Comparison of ENCODE assay signal across 8 cellular contexts in the genomic region with DNA sequence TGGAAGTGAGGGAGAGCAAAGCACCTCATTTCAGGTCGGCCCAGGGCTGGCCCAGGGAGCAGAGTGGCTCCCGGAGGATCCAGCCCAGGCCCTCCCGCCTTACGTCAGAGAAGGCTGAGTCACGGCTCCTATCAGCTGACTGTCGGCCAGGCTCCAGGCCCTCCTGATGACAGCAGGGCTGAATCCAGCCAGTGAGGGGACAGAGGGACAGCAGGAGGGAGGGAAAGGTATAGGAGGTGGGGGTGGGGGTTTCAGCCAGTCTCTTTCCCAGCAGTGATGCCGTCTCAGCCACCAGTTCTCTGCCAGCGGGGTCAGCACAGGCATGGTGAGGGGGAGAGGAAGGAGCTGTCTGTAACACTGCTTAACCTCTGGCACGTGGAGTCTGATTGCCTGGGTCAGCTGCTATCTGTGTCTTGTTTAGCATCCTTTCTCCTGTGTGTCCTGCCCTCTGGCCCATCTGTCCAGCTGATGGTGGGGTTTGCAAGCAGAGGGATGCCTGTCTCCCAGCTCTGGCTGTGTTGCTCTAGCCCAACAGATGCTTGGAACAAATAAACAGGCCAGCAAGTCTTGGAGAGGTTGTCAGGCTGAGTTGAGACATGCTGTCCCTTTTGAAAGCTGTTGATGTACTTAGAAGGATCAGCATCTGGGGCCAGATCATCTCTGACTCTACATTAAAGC.
DNase-seq lines count a peak whose midpoint lies in the region; ATAC-seq, FAIRE-seq and TF ChIP-seq lines count a peak whose summit lies in the region.

No MANE protein-coding gene starts in this region.

- peak; percentile 77 for DNase-seq in HK-2 (ENCODE audit: unreplicated experiment)
- peak; percentile 75 to 80 (median 80) for DNase-seq in K562 (ENCODE audit: extremely low read depth in 1 of 4, low spot score in 3 of 4)
- peak; percentile 35 for DNase-seq in keratinocyte (ENCODE audit: low read depth, low spot score)
- no peak for DNase-seq in spleen
- no peak for DNase-seq in activated CD4-positive, alpha-beta memory T cell treated with anti-CD3 and anti-CD28 coated beads for 36 hours
- no peak for DNase-seq in NCI-H526 treated with DMSO at 0.1 percent for 48 hours (lab: John Stamatoyannopoulos, UW)
- DNase-seq in G401 (ENCODE audit: low spot score) = no peak

- no peak overlapping the region; a peak in 2 of 4 replicates for H3K9ac ChIP-seq in K562 (ENCODE audit: insufficient read depth in 1 of 2, low read depth in 2 of 2, low read length in 2 of 2)
- H3K9ac ChIP-seq in keratinocyte (ENCODE audit: control insufficient read depth, extremely low read depth, insufficient read depth, low read length) = no peak overlapping the region

- no peaks in the 10 kb centered on the region for H3K36me3 Mint-ChIP-seq in activated CD4-positive, alpha-beta memory T cell treated with anti-CD3 and anti-CD28 coated beads for 36 hours

- ATAC-seq in K562 (peak; percentile 99), HG03457 (IDR thresholded peaks at IDR 0.05; ENCODE audit: unreplicated experiment) (no peak)

- no peaks in the 10 kb centered on the region for H3K9me1 ChIP-seq in K562 (ENCODE audit: control insufficient read depth, insufficient read depth, low read length)
- H3K9me1 ChIP-seq in keratinocyte (ENCODE audit: control insufficient read depth, extremely low read depth, insufficient read depth, low read length) = no peaks in the 10 kb centered on the region

- dilution Hi-C loops in keratinocyte (cut with MboI; ENCODE audit: extremely low pct_ligation_motif_present, low sequenced_read_pairs) = no loop called here

- no peaks in the 10 kb centered on the region for H3K4me1 Mint-ChIP-seq in activated CD4-positive, alpha-beta memory T cell treated with anti-CD3 and anti-CD28 coated beads for 36 hours (ENCODE audit: low read depth)

- TF ChIP-seq RAD21 in K562 (CRISPR knock-in tag; conservative IDR thresholded peaks at IDR 0.05 in 1 of 2, IDR thresholded peaks at IDR 0.05 in 1 of 2) = no peak

- intact Hi-C loops in K562 (cut with micrococcal nuclease) (no loop called here), spleen (cut with DNase I; ENCODE audit: low total_unique reads) (no loop called here)
- intact Hi-C loops in activated CD4-positive, alpha-beta memory T cell treated with anti-CD3 and anti-CD28 coated beads for 36 hours (cut with micrococcal nuclease) = no loop called here

- 0 out of 2 replicates have a peak, but pooled peaks cover 4% of the 10 kb centered on the region for H4K20me1 ChIP-seq in K562 (replicated peaks; ENCODE audit: control insufficient read depth, insufficient read depth, low read length)
- H4K20me1 ChIP-seq in keratinocyte (ENCODE audit: control insufficient read depth, extremely low read depth, insufficient read depth, low read length) = no peaks in the 10 kb centered on the region

- H3K9me3 ChIP-seq in K562 (replicated peaks; ENCODE audit: control insufficient read depth, insufficient read depth, low read depth, low read length) (no peaks in the 10 kb centered on the region), keratinocyte (ENCODE audit: control insufficient read depth, low read depth, low read length) (no peaks in the 10 kb centered on the region), spleen (no peaks in the 10 kb centered on the region)

- H3K27me3 ChIP-seq in K562 (ENCODE audit: control insufficient read depth in 2 of 2, insufficient read depth in 2 of 2, low read length in 2 of 2) (peaks cover 8 to 29% of the 10 kb centered on the region in 2 experiments; a peak in 4 of 5 replicates), keratinocyte (ENCODE audit: control insufficient read depth, extremely low read depth, insufficient read depth, low read length) (no peaks in the 10 kb centered on the region), spleen (replicated peaks in 1 of 7) (no peaks in the 10 kb centered on the region)

- TF ChIP-seq EP300 in K562 (IDR thresholded peaks at IDR 0.05; ENCODE audit: low read length) = no peak

- no peak for TF ChIP-seq POLR2A in K562 (conservative IDR thresholded peaks at IDR 0.05)
- no peak for TF ChIP-seq POLR2A in spleen (IDR thresholded peaks at IDR 0.05)

- H3K4me3 Mint-ChIP-seq in activated CD4-positive, alpha-beta memory T cell treated with anti-CD3 and anti-CD28 coated beads for 36 hours = no peak overlapping the region

- no peaks in the 10 kb centered on the region for H3K9me3 Mint-ChIP-seq in activated CD4-positive, alpha-beta memory T cell treated with anti-CD3 and anti-CD28 coated beads for 36 hours

- no peak overlapping the region for H3K4me3 ChIP-seq in K562
- no peak overlapping the region for H3K4me3 ChIP-seq in keratinocyte (ENCODE audit: control insufficient read depth in 2 of 3, extremely low read depth in 1 of 3, insufficient read depth in 2 of 3, low read depth in 1 of 3, low read length in 3 of 3)
- no peak overlapping the region for H3K4me3 ChIP-seq in spleen

- no peak overlapping the region for H3K27ac Mint-ChIP-seq in activated CD4-positive, alpha-beta memory T cell treated with anti-CD3 and anti-CD28 coated beads for 36 hours

- WGBS in K562 (ENCODE audit: insufficient coverage, low coverage, missing lambda C conversion rate) = 4% methylated on average over 8 of the region's 9 CpGs
- 63 to 79% (median 69%) methylated on average over 7 to 9 of the region's 9 CpGs for WGBS in spleen, 5 donors

- H3K4me1 ChIP-seq in K562 (replicated peaks in 1 of 2; ENCODE audit: control insufficient read depth in 2 of 2, insufficient read depth in 2 of 2, low read length in 2 of 2) (peaks cover 6 to 7% of the 10 kb centered on the region in 2 experiments), keratinocyte (ENCODE audit: control insufficient read depth, extremely low read depth, insufficient read depth, low read length) (peaks cover 2% of the 10 kb centered on the region), spleen (no peaks in the 10 kb centered on the region)

- H3K4me2 ChIP-seq in K562 (ENCODE audit: insufficient read depth, low read length) (peak overlapping the region; percentile 61), keratinocyte (ENCODE audit: control insufficient read depth, extremely low read depth, insufficient read depth, low read depth, low read length) (no peak overlapping the region)

- H3K79me2 ChIP-seq in K562 (ENCODE audit: control insufficient read depth, insufficient read depth, low read length) (no peaks in the 10 kb centered on the region), keratinocyte (ENCODE audit: control insufficient read depth, insufficient read depth, low read length) (no peaks in the 10 kb centered on the region)

- FAIRE-seq in K562 (lab: Jason Lieb, UNC) = peak; percentile 76
- FAIRE-seq in keratinocyte (lab: Jason Lieb, UNC) = peak; percentile 67

- H3K27ac ChIP-seq in K562 (ENCODE audit: extremely low read depth, low read depth, low read length) (no peak overlapping the region; the same call in 2 of the 3 replicates), keratinocyte (ENCODE audit: control insufficient read depth, insufficient read depth, low read length) (no peak overlapping the region), spleen (peak overlapping the region in 7 of 8 donors; percentile 37 to 75 (median 63))

- in situ Hi-C loops in K562 (cut with MboI) (no loop called here), G401 (cut with HindIII; ENCODE audit: low sequenced_read_pairs) (no loop called here)

- H2AFZ ChIP-seq in K562 (ENCODE audit: low read depth, low read length) (peak overlapping the region; percentile 83), keratinocyte (ENCODE audit: control insufficient read depth, low read length) (peak overlapping the region; percentile 54)

- H3K27me3 Mint-ChIP-seq in activated CD4-positive, alpha-beta memory T cell treated with anti-CD3 and anti-CD28 coated beads for 36 hours = peaks cover 4% of the 10 kb centered on the region

- CTCF ChIA-PET in K562 (lab: Yijun Ruan, JAX; ENCODE audit: low intra/inter-chr PET ratio) = no interaction called here
- CTCF ChIA-PET in activated CD4-positive, alpha-beta memory T cell treated with anti-CD3 and anti-CD28 coated beads for 36 hours (lab: Charles Lee) = no interaction called here

- no TSS peak for BruUV-seq in K562 (replicated peaks; lab: Mats Ljungman, UMichigan)

- POLR2A ChIA-PET in K562 (lab: Yijun Ruan, JAX) = interaction anchor here (0.6 to 1.1 kb wide), 2 partner anchors 12 to 519 kb away, joined by 3 read pairs; no protein-coding TSS in a partner anchor
- POLR2A ChIA-PET in activated CD4-positive, alpha-beta memory T cell treated with anti-CD3 and anti-CD28 coated beads for 36 hours (lab: Charles Lee) = no interaction called here

- no peak for TF ChIP-seq CTCF in K562 (IDR thresholded peaks at IDR 0.05 in 2 of 3, conservative IDR thresholded peaks at IDR 0.05 in 1 of 3; ENCODE audit: insufficient read depth in 2 of 3, low read depth in 1 of 3, low read length in 3 of 3)
- TF ChIP-seq CTCF in keratinocyte (optimal IDR thresholded peaks at IDR 0.05 in 1 of 3, IDR thresholded peaks at IDR 0.05 in 1 of 3, conservative IDR thresholded peaks at IDR 0.05 in 1 of 3; ENCODE audit: extremely low read depth in 1 of 3, insufficient read depth in 2 of 3, low read length in 3 of 3) = no peak
- TF ChIP-seq CTCF in spleen (IDR thresholded peaks at IDR 0.05 in 8 of 11, conservative IDR thresholded peaks at IDR 0.05 in 3 of 11) = no peak

- no peaks in the 10 kb centered on the region for H3K36me3 ChIP-seq in K562 (ENCODE audit: control insufficient read depth, insufficient read depth, low read length)
- H3K36me3 ChIP-seq in keratinocyte (ENCODE audit: control insufficient read depth in 2 of 2, extremely low read depth in 1 of 2, insufficient read depth in 2 of 2, low read length in 2 of 2) = no peaks in the 10 kb centered on the region
- no peaks in the 10 kb centered on the region for H3K36me3 ChIP-seq in spleen

TF ChIP-seq in K562, 482 proteins besides CTCF, POLR2A, EP300 and RAD21 (continues in another document):
- peak; percentile 34 for TF ChIP-seq PHF20 (IDR thresholded peaks at IDR 0.05; ENCODE audit: partially characterized antibody)
- peak; percentile 73 for TF ChIP-seq TAF9B (IDR thresholded peaks at IDR 0.05; ENCODE audit: partially characterized antibody)
- TF ChIP-seq PKNOX1 (IDR thresholded peaks at IDR 0.05) = peak; percentile 71
- no peak for TF ChIP-seq HSF4 (CRISPR knock-in tag; IDR thresholded peaks at IDR 0.05; ENCODE audit: borderline replicate concordance)
- 0 out of 2 replicates have a peak, but pooled peaks have one; percentile 7 for TF ChIP-seq EGR1 (conservative IDR thresholded peaks at IDR 0.05)
- peak; percentile 52 for TF ChIP-seq ARID1B (IDR thresholded peaks at IDR 0.05)
- no peak for TF ChIP-seq PRPF4 (IDR thresholded peaks at IDR 0.05; ENCODE audit: insufficient read depth, low read depth, low read length, poor library complexity, severe bottlenecking)

Comparison
In these comparisons a context has a peak if more than half of its experiments do, and no peak if none do; other contexts are left out.
1. DNase-seq: peak in HK-2 (single experiment), K562 (4 of 4) and keratinocyte (single experiment); none in spleen (single experiment), activated CD4-positive, alpha-beta memory T cell treated with anti-CD3 and anti-CD28 coated beads for 36 hours (single experiment), NCI-H526 treated with DMSO at 0.1 percent for 48 hours (single experiment) and G401 (single experiment).
2. H3K27ac ChIP-seq: peak in spleen (7 of 8); none in K562 (single experiment) and keratinocyte (single experiment).